ENCODE assay signal across 15 cellular contexts in genomic region chr5:60372786-60373185, GRCh38.
"Had no signal": no experiment of that assay in that cellular context is flagged by ENCODE, and none has a peak within 500 bp of the region (broad histone marks: within the 10 kb centered on the region; RNA-seq: fewer than 3 reads in every experiment).

No MANE protein-coding gene starts in this region.

- H3K36me3 ChIP-seq: esophagus muscularis mucosa, suprapubic skin had no signal

- H3K27ac ChIP-seq: esophagus muscularis mucosa, suprapubic skin had no signal

- H3K4me1 ChIP-seq: esophagus muscularis mucosa, suprapubic skin had no signal

- H3K27me3 ChIP-seq: esophagus muscularis mucosa, suprapubic skin had no signal

- ATAC-seq: T-helper 17 cell, WTC11 had no signal

- H3K9me3 Mint-ChIP-seq: activated CD4-positive, alpha-beta memory T cell treated with anti-CD3 and anti-CD28 coated beads, Interleukin-2, amount 10 ng/mL, durations not matched to agents 7 days and 5 days; activated T-cell treated with anti-CD3 and anti-CD28 coated beads, Interleukin-2, amount 50 U/mL, for 24 hours; neural crest cell; type B pancreatic cell; WTC11 had no signal

- H3K4me1 Mint-ChIP-seq: activated CD4-positive, alpha-beta memory T cell treated with anti-CD3 and anti-CD28 coated beads, Interleukin-2, amount 10 ng/mL, durations not matched to agents 7 days and 5 days; neural crest cell; T-helper 17 cell; WTC11 had no signal

- H3K27ac Mint-ChIP-seq: activated CD4-positive, alpha-beta memory T cell treated with anti-CD3 and anti-CD28 coated beads, Interleukin-2, amount 10 ng/mL, durations not matched to agents 7 days and 5 days; activated T-cell treated with anti-CD3 and anti-CD28 coated beads, Interleukin-2, amount 50 U/mL, for 24 hours; mesothelial cell of epicardium; T-helper 17 cell; type B pancreatic cell; WTC11 had no signal

- H3K9me3 ChIP-seq: esophagus muscularis mucosa, suprapubic skin had no signal

- H3K4me3 Mint-ChIP-seq: activated CD4-positive, alpha-beta memory T cell treated with anti-CD3 and anti-CD28 coated beads, Interleukin-2, amount 10 ng/mL, durations not matched to agents 7 days and 5 days; activated T-cell treated with anti-CD3 and anti-CD28 coated beads, Interleukin-2, amount 50 U/mL, for 24 hours; mesothelial cell of epicardium; neural crest cell; T-helper 17 cell; type B pancreatic cell; WTC11 had no signal

- DNase-seq: activated CD4-positive, alpha-beta memory T cell treated with anti-CD3 and anti-CD28 coated beads, Interleukin-2, amount 10 ng/mL, durations not matched to agents 7 days and 5 days; activated CD4-positive, alpha-beta T cell treated with anti-CD3 and anti-CD28 coated beads for 4 hours; activated effector memory CD4-positive, alpha-beta T cell treated with Interleukin-2 at 50 U/mL for 16 hours; activated naive CD4-positive, alpha-beta T cell treated with anti-CD3 and anti-CD28 coated beads, Interleukin-2, amount 50 U/mL, for 16 hours; activated T-cell treated with anti-CD3 and anti-CD28 coated beads, Interleukin-2, amount 50 U/mL, for 24 hours; stimulated activated CD4-positive, alpha-beta T cell treated with anti-CD3 and anti-CD28 coated beads, Interleukin-4, amount 100 ng/mL, for 1 hour; stimulated activated naive CD4-positive, alpha-beta T cell treated with Interleukin-2 at 50 U/mL for 16 hours; T-helper 17 cell had no signal

- H3K27me3 Mint-ChIP-seq: activated CD4-positive, alpha-beta memory T cell treated with anti-CD3 and anti-CD28 coated beads, Interleukin-2, amount 10 ng/mL, durations not matched to agents 7 days and 5 days; activated T-cell treated with anti-CD3 and anti-CD28 coated beads, Interleukin-2, amount 50 U/mL, for 24 hours; T-helper 17 cell had no signal

- H3K36me3 Mint-ChIP-seq: type B pancreatic cell, WTC11 had no signal

- H3K4me3 ChIP-seq: esophagus muscularis mucosa, lung, suprapubic skin had no signal
